Comparison of ENCODE assay signal across 1 cellular context in genomic region chr17:76623271-76624146, GRCh38.
TF ChIP-seq lines count a peak whose summit lies in the region.

No MANE protein-coding gene starts in this region.

TF ChIP-seq in HepG2, 621 proteins besides CTCF, POLR2A, EP300 and RAD21 (continued from another document and continues in another):
- TF ChIP-seq THRA (CRISPR knock-in tag; IDR thresholded peaks at IDR 0.05; ENCODE audit: borderline replicate concordance) (0 out of 2 replicates have a peak, but pooled peaks have one; percentile 47), SKIL (CRISPR knock-in tag; IDR thresholded peaks at IDR 0.05; ENCODE audit: borderline replicate concordance) (no peak), FOXC1 (CRISPR knock-in tag; IDR thresholded peaks at IDR 0.05; ENCODE audit: borderline replicate concordance) (0 out of 2 replicates have a peak, but pooled peaks have one; percentile 34), MIXL1 (CRISPR knock-in tag; IDR thresholded peaks at IDR 0.05) (no peak), ZNF615 (CRISPR knock-in tag; IDR thresholded peaks at IDR 0.05; ENCODE audit: borderline replicate concordance) (no peak), HIVEP1 (CRISPR knock-in tag; IDR thresholded peaks at IDR 0.05) (no peak), ZC3H13 (CRISPR knock-in tag; IDR thresholded peaks at IDR 0.05) (no peak), KLF16 (CRISPR knock-in tag; IDR thresholded peaks at IDR 0.05) (peak in 1 of 2 experiments; percentile 73; a peak in 1 of 4 replicates), GTF2F1 (IDR thresholded peaks at IDR 0.05; ENCODE audit: low read length) (no peak), HNRNPK (IDR thresholded peaks at IDR 0.05; ENCODE audit: low read depth, low read length, poor library complexity, severe bottlenecking) (peak; percentile 63), NFKBIZ (CRISPR knock-in tag; IDR thresholded peaks at IDR 0.05) (no peak), NFE2L2 (IDR thresholded peaks at IDR 0.05; ENCODE audit: low read length) (no peak), ZNF160 (CRISPR knock-in tag; IDR thresholded peaks at IDR 0.05) (no peak), MED13 (CRISPR knock-in tag; IDR thresholded peaks at IDR 0.05) (no peak), ZSCAN9 (CRISPR knock-in tag; IDR thresholded peaks at IDR 0.05; ENCODE audit: borderline replicate concordance) (peak; percentile 48; the same call in 1 of the 2 replicates), LCORL (IDR thresholded peaks at IDR 0.05) (no peak), LCORL (CRISPR knock-in tag; IDR thresholded peaks at IDR 0.05) (peak; percentile 67; the same call in 1 of the 2 replicates), FOXJ3 (CRISPR knock-in tag; IDR thresholded peaks at IDR 0.05; ENCODE audit: borderline replicate concordance) (no peak), ZNF556 (CRISPR knock-in tag; IDR thresholded peaks at IDR 0.05; ENCODE audit: borderline replicate concordance) (no peak), AGO1 (IDR thresholded peaks at IDR 0.05; ENCODE audit: low read depth, low read length, poor library complexity, severe bottlenecking) (no peak), PTBP1 (IDR thresholded peaks at IDR 0.05; ENCODE audit: low read depth, low read length, poor library complexity, severe bottlenecking) (no peak), ZNF550 (CRISPR knock-in tag; IDR thresholded peaks at IDR 0.05; ENCODE audit: borderline replicate concordance) (no peak), FOXM1 (CRISPR knock-in tag; IDR thresholded peaks at IDR 0.05) (no peak), IKZF5 (CRISPR knock-in tag; IDR thresholded peaks at IDR 0.05) (peak; percentile 19; the same call in 1 of the 2 replicates), MXD3 (CRISPR knock-in tag; IDR thresholded peaks at IDR 0.05) (0 out of 2 replicates have a peak, but pooled peaks have one; percentile 49), ZNF737 (CRISPR knock-in tag; IDR thresholded peaks at IDR 0.05; ENCODE audit: borderline replicate concordance) (no peak), MAFF (IDR thresholded peaks at IDR 0.05; ENCODE audit: low read depth, low read length) (peak; percentile 16; the same call in 1 of the 2 replicates), ZNF574 (CRISPR knock-in tag; IDR thresholded peaks at IDR 0.05) (peak; percentile 51; the same call in 1 of the 2 replicates), HOXA3 (CRISPR knock-in tag; IDR thresholded peaks at IDR 0.05) (no peak), THAP8 (CRISPR knock-in tag; IDR thresholded peaks at IDR 0.05; ENCODE audit: borderline replicate concordance) (no peak), TSC22D2 (CRISPR knock-in tag; IDR thresholded peaks at IDR 0.05; ENCODE audit: borderline replicate concordance) (no peak), RBFOX2 (IDR thresholded peaks at IDR 0.05; ENCODE audit: low read depth, low read length) (no peak), GABPB1 (CRISPR knock-in tag; IDR thresholded peaks at IDR 0.05) (peak; percentile 58; the same call in 1 of the 2 replicates), SMAD3 (CRISPR knock-in tag; IDR thresholded peaks at IDR 0.05) (peak; percentile 77; the same call in 1 of the 2 replicates), PRPF4 (IDR thresholded peaks at IDR 0.05; ENCODE audit: low read depth, low read length, poor library complexity, severe bottlenecking) (no peak), ZHX1 (CRISPR knock-in tag; IDR thresholded peaks at IDR 0.05; ENCODE audit: low read depth) (no peak), TARDBP (CRISPR knock-in tag; IDR thresholded peaks at IDR 0.05) (no peak), RELA (CRISPR knock-in tag; IDR thresholded peaks at IDR 0.05) (0 out of 2 replicates have a peak, but pooled peaks have one; percentile 57), IRF2 (CRISPR knock-in tag; IDR thresholded peaks at IDR 0.05) (peak; percentile 21; the same call in 1 of the 2 replicates), ZC3H4 (CRISPR knock-in tag; IDR thresholded peaks at IDR 0.05; ENCODE audit: borderline replicate concordance) (no peak), ZNF776 (CRISPR knock-in tag; IDR thresholded peaks at IDR 0.05) (no peak), ATF7-NPFF (CRISPR knock-in tag; IDR thresholded peaks at IDR 0.05; ENCODE audit: low read depth) (no peak), ZBTB42 (CRISPR knock-in tag; IDR thresholded peaks at IDR 0.05) (no peak), RXRB (CRISPR knock-in tag; IDR thresholded peaks at IDR 0.05; ENCODE audit: borderline replicate concordance) (0 out of 2 replicates have a peak, but pooled peaks have one; percentile 56), DNMT3B (CRISPR knock-in tag; conservative IDR thresholded peaks at IDR 0.05) (no peak), TBX2 (CRISPR knock-in tag; IDR thresholded peaks at IDR 0.05; ENCODE audit: borderline replicate concordance) (peak; percentile 39; the same call in 1 of the 2 replicates), NFE2 (CRISPR knock-in tag; IDR thresholded peaks at IDR 0.05) (no peak), THAP11 (CRISPR knock-in tag; IDR thresholded peaks at IDR 0.05) (peak; percentile 63), PATZ1 (CRISPR knock-in tag; IDR thresholded peaks at IDR 0.05) (0 out of 2 replicates have a peak, but pooled peaks have one; percentile 20), SIX4 (CRISPR knock-in tag; IDR thresholded peaks at IDR 0.05) (no peak), FOXA3 (CRISPR knock-in tag; IDR thresholded peaks at IDR 0.05) (0 out of 2 replicates have a peak, but pooled peaks have one; percentile 14), MXD1 (CRISPR knock-in tag; IDR thresholded peaks at IDR 0.05) (no peak), ZNF614 (CRISPR knock-in tag; IDR thresholded peaks at IDR 0.05; ENCODE audit: borderline replicate concordance) (no peak), ZNF329 (CRISPR knock-in tag; IDR thresholded peaks at IDR 0.05; ENCODE audit: low read depth) (no peak), ZBTB39 (CRISPR knock-in tag; IDR thresholded peaks at IDR 0.05) (no peak), TP53 (CRISPR knock-in tag; conservative IDR thresholded peaks at IDR 0.05) (no peak)
